In the genomic region with DNA sequence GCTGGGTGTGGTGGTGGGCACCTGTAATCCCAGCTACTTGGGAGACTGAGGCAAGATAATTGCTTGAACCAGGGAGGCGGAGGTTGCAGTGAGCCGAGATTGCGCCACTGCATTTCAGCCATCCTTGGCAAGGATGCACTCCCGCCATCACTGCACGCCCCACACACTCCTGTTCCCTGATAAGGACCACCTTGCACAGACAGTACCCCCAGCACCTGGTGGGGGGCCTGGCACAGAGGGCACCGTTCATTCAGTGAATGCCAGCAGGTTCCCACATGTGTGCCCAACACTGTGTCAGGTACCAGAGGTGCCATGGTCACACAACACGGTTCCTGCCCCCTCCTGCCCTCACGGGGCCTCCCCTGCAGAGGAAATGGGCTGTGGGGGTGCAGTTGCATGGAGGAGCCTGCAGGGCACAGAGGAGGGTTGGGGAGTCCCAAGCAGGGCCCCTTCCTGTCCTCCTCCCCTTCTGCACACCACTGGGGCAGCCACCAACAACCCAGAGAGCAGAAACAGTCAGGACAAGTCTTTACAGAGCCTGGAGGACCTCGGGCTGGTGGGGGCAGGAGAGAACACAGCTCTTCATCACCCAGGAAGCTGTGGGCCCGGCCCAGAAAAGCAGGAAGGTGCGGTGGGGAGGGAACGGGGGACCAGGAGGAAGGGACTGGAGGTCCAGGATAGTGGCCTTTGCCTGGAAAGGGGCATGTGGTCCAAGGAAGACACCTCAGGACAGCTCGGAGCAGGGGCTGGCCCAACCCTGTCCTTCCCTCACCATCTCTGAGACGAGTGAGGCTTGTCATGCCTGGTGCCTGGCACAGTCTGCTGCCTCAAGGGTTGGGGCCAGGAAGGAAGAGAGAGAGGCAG, we compare ENCODE assay signal across 8 cellular contexts. TPM values are rescaled to one million over a fixed set of nuclear protein-coding genes. Genes with fewer than 3 reads are reported as not detected.
DNase-seq lines count a peak whose midpoint lies in the region; ATAC-seq and TF ChIP-seq lines count a peak whose summit lies in the region.
"Had no signal": no experiment of that assay in that cellular context is flagged by ENCODE, and none has a peak within 500 bp of the region (broad histone marks: within the 10 kb centered on the region; RNA-seq: fewer than 3 reads in every experiment).

No MANE protein-coding gene starts in this region.

- peak; percentile 80 to 86 for DNase-seq in activated T-cell treated with anti-CD3 and anti-CD28 coated beads, Interleukin-2, amount 50 U/mL, for 72 hours
- DNase-seq in spleen = no peak
- DNase-seq in DMS79 treated with DMSO at 0.1 percent for 48 hours (lab: John Stamatoyannopoulos, UW) = no peak
- DNase-seq in heart left ventricle = no peak
- DNase-seq in NCI-H526 treated with DMSO at 0.1 percent for 48 hours (lab: John Stamatoyannopoulos, UW) = no peak

- H3K27me3 Mint-ChIP-seq in activated T-cell treated with anti-CD3 and anti-CD28 coated beads, Interleukin-2, amount 50 U/mL, for 72 hours (ENCODE audit: low read depth) = no peaks in the 10 kb centered on the region

- ATAC-seq in GM19035 (IDR thresholded peaks at IDR 0.05; ENCODE audit: unreplicated experiment) = peak; percentile 88
- ATAC-seq in HG03196 (IDR thresholded peaks at IDR 0.05; ENCODE audit: unreplicated experiment) = peak; percentile 45
- ATAC-seq in activated T-cell treated with anti-CD3 and anti-CD28 coated beads, Interleukin-2, amount 50 U/mL, for 72 hours (replicated peaks in 1 of 2) = peak; percentile 92
- ATAC-seq in heart left ventricle = no peak

- no peaks in the 10 kb centered on the region for H3K36me3 Mint-ChIP-seq in activated T-cell treated with anti-CD3 and anti-CD28 coated beads, Interleukin-2, amount 50 U/mL, for 72 hours (ENCODE audit: insufficient read depth in 2 of 2)

- H3K4me3 Mint-ChIP-seq in activated T-cell treated with anti-CD3 and anti-CD28 coated beads, Interleukin-2, amount 50 U/mL, for 72 hours = peak overlapping the region; percentile 69 to 81

- peak overlapping the region in 4 of 8 donors; percentile 30 to 73 (median 46) for H3K27ac ChIP-seq in spleen
- no peak overlapping the region for H3K27ac ChIP-seq in heart left ventricle

- 44 to 60% (median 51%) methylated on average over 8 to 14 of the region's 14 CpGs for WGBS in spleen, 5 donors
- WGBS in heart left ventricle, 4 donors = 76 to 82% (median 77%) methylated on average over 14 of the region's 14 CpGs

- intact Hi-C loops in spleen (cut with DNase I; ENCODE audit: low total_unique reads) (no loop called here), heart left ventricle (cut with DNase I) (loop anchor here in 2 of 10 donors (10.0 kb wide), 1 partner anchor 48 kb away; no protein-coding TSS in a partner anchor)

- peaks cover 47% of the 10 kb centered on the region for H3K4me1 Mint-ChIP-seq in activated T-cell treated with anti-CD3 and anti-CD28 coated beads, Interleukin-2, amount 50 U/mL, for 72 hours (ENCODE audit: low read depth)

- H3K36me3 ChIP-seq in spleen (no peaks in the 10 kb centered on the region), heart left ventricle (no peaks in the 10 kb centered on the region)

- H3K27ac Mint-ChIP-seq in activated T-cell treated with anti-CD3 and anti-CD28 coated beads, Interleukin-2, amount 50 U/mL, for 72 hours = peak overlapping the region; percentile 76

- peak in 7 of 11 experiments; percentile 18 to 53 (median 26) for TF ChIP-seq CTCF in spleen (IDR thresholded peaks at IDR 0.05 in 8 of 11, conservative IDR thresholded peaks at IDR 0.05 in 3 of 11)
- no peak for TF ChIP-seq CTCF in heart left ventricle (IDR thresholded peaks at IDR 0.05)

- TF ChIP-seq POLR2A in spleen (IDR thresholded peaks at IDR 0.05) (no peak), heart left ventricle (IDR thresholded peaks at IDR 0.05) (no peak)

- H3K9me3 Mint-ChIP-seq in activated T-cell treated with anti-CD3 and anti-CD28 coated beads, Interleukin-2, amount 50 U/mL, for 72 hours = no peaks in the 10 kb centered on the region

- peaks cover 14 to 67% (median 33%) of the 10 kb centered on the region in 6 donors for H3K4me1 ChIP-seq in spleen
- peaks cover 0 to 21% (median 4%) of the 10 kb centered on the region in 12 donors for H3K4me1 ChIP-seq in heart left ventricle

- no peaks in the 10 kb centered on the region for H3K9me3 ChIP-seq in spleen
- no peaks in the 10 kb centered on the region for H3K9me3 ChIP-seq in heart left ventricle

- no peaks in the 10 kb centered on the region for H3K27me3 ChIP-seq in spleen (replicated peaks in 1 of 7)
- peaks cover 0 to 7% (median 0%) of the 10 kb centered on the region in 9 donors for H3K27me3 ChIP-seq in heart left ventricle

- H3K4me3 ChIP-seq in spleen (no peak overlapping the region), heart left ventricle (no peak overlapping the region)

RNA-seq across cellular contexts. Expression of a gene that starts 7.1 kb away (rescaled TPM):
- total RNA-seq in activated T-cell treated with anti-CD3 and anti-CD28 coated beads, Interleukin-2, amount 50 U/mL, for 72 hours = under 1 TPM; 0.35 to 0.53 TPM
- 1 to 10 TPM in 3 of 7 donors, under 1 TPM in 3, not detected in 1; 0.17 to 2.5 (median 0.92) TPM for total RNA-seq in spleen
- under 1 TPM; 0.27 to 0.72 (median 0.32) TPM for polyA plus RNA-seq in spleen
- under 1 TPM in 1 of 9 donors, not detected in 8; 0.52 TPM for total RNA-seq in heart left ventricle
- polyA plus RNA-seq in heart left ventricle = under 1 TPM in 1 of 2 donors, not detected in 1; 0.50 TPM
- total RNA-seq: SK-MEL-5 had no signal

RNA-seq across cellular contexts. Expression of a gene that starts 23.1 kb away (rescaled TPM):
- total RNA-seq in activated T-cell treated with anti-CD3 and anti-CD28 coated beads, Interleukin-2, amount 50 U/mL, for 72 hours = 1 to 10 TPM in 1 of 2 donors, under 1 TPM in 1; 0.53 to 1.0 TPM
- total RNA-seq in spleen (10 to 100 TPM; 15.4 to 71.9 (median 58.1) TPM), heart left ventricle (1 to 10 TPM in 2 of 9 donors, under 1 TPM in 4, not detected in 3; 0.37 to 1.7 (median 0.52) TPM)
- polyA plus RNA-seq in spleen (10 to 100 TPM in 1 of 3 donors, 1 to 10 TPM in 2; 2.8 to 29.5 (median 8.6) TPM), heart left ventricle (not detected)
- total RNA-seq: SK-MEL-5 had no signal

Comparison
In these comparisons a context has a peak if more than half of its experiments do, and no peak if none do; other contexts are left out.
1. ATAC-seq: peak in GM19035 (single experiment), HG03196 (single experiment) and activated T-cell treated with anti-CD3 and anti-CD28 coated beads, Interleukin-2, amount 50 U/mL, for 72 hours (2 of 2); none in heart left ventricle (0 of 4).
2. DNase-seq: peak in activated T-cell treated with anti-CD3 and anti-CD28 coated beads, Interleukin-2, amount 50 U/mL, for 72 hours (2 of 2); none in spleen (single experiment), DMS79 treated with DMSO at 0.1 percent for 48 hours (single experiment), heart left ventricle (0 of 5) and NCI-H526 treated with DMSO at 0.1 percent for 48 hours (single experiment).
3. CTCF ChIP-seq: peak in spleen (7 of 11); none in heart left ventricle (0 of 12).
4. RNA of a gene that starts 23.1 kb away (total RNA-seq): 15.4 to 71.9 TPM in spleen; 0.53 to 1.0 TPM in activated T-cell treated with anti-CD3 and anti-CD28 coated beads, Interleukin-2, amount 50 U/mL, for 72 hours and 0.37 to 1.7 TPM in heart left ventricle; every median in the first group is over 4 times any median in the second.